In the genomic region with DNA sequence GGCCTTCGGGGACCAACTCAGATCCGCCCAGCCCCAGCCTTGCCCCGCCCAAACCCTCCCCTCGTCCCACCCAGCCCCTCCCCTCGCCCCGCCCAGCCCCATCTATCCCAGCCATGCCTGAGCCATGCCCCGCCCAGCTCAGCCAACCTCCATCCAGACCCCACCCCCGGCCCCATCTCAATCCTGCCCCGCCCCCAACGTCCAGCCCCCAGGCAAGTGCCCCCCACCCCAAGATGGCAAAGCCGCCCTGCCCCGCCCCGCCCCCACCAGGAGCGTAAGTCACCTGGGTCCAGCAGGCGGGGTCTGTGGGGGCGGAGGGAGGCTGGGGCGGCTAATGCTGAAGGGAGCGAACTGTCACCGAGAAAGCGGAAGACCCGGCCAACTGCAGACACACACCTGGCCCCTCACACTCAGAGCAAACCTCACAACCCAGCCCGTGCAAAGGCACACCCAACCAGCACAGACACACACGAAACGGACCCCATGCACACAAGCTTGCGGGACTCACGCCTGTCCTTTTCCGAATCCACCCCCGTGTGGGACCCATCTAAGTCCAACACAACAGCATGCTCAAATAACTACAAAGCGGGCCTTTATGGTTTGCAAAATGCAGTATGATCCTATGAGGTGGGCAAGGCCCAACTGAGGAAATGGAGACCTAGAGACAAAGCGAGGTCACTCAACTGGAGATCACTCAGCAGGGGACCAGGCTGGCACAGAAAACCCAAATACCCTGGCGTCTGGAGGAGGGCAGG, we compare ENCODE assay signal across 8 cellular contexts. TPM values are rescaled to one million over a fixed set of nuclear protein-coding genes. Genes with fewer than 3 reads are reported as not detected.
DNase-seq lines count a peak whose midpoint lies in the region; ATAC-seq and TF ChIP-seq lines count a peak whose summit lies in the region.

No MANE protein-coding gene starts in this region.

- intact Hi-C loops in lower lobe of right lung (cut with DNase I), result no loop called here

- no peaks in the 10 kb centered on the region for H3K9me3 Mint-ChIP-seq in stimulated activated effector memory CD8-positive, alpha-beta T cell treated with anti-CD3 and anti-CD28 coated beads, Interleukin-12 subunit alpha, Interleukin-12 subunit beta, amount 100 ng/mL, for 72 hours

- peak; percentile 64 for DNase-seq in T-helper 9 cell
- DNase-seq in central memory CD4-positive, alpha-beta T cell, result peak; percentile 63
- peak; percentile 66 for DNase-seq in lower lobe of right lung
- DNase-seq in stimulated activated effector memory CD8-positive, alpha-beta T cell treated with anti-CD3 and anti-CD28 coated beads, Interleukin-12 subunit alpha, Interleukin-12 subunit beta, amount 100 ng/mL, for 72 hours (ENCODE audit: low spot score in 2 of 2), result no peak
- no peak for DNase-seq in GOT3 (lab: John Stamatoyannopoulos, UW)
- no peak for DNase-seq in HPDE6-E6E7 (ENCODE audit: extremely low spot score)

- peaks cover 15% of the 10 kb centered on the region for H3K36me3 Mint-ChIP-seq in stimulated activated effector memory CD8-positive, alpha-beta T cell treated with anti-CD3 and anti-CD28 coated beads, Interleukin-12 subunit alpha, Interleukin-12 subunit beta, amount 100 ng/mL, for 72 hours

- H3K9me3 ChIP-seq in lower lobe of right lung, result no peaks in the 10 kb centered on the region

- no peaks in the 10 kb centered on the region for H3K27me3 ChIP-seq in lower lobe of right lung (ENCODE audit: low read depth)

- ATAC-seq in GM19023 (IDR thresholded peaks at IDR 0.05; ENCODE audit: unreplicated experiment), result peak; percentile 20
- peak; percentile 26 for ATAC-seq in HG03342 (IDR thresholded peaks at IDR 0.05; ENCODE audit: unreplicated experiment)
- peak in 1 of 2 donors; percentile 5 for ATAC-seq in lower lobe of right lung
- peak; percentile 1 for ATAC-seq in stimulated activated effector memory CD8-positive, alpha-beta T cell treated with anti-CD3 and anti-CD28 coated beads, Interleukin-12 subunit alpha, Interleukin-12 subunit beta, amount 100 ng/mL, for 72 hours

- peaks cover 55% of the 10 kb centered on the region for H3K4me1 Mint-ChIP-seq in stimulated activated effector memory CD8-positive, alpha-beta T cell treated with anti-CD3 and anti-CD28 coated beads, Interleukin-12 subunit alpha, Interleukin-12 subunit beta, amount 100 ng/mL, for 72 hours

- peak overlapping the region; percentile 95 for H3K27ac Mint-ChIP-seq in stimulated activated effector memory CD8-positive, alpha-beta T cell treated with anti-CD3 and anti-CD28 coated beads, Interleukin-12 subunit alpha, Interleukin-12 subunit beta, amount 100 ng/mL, for 72 hours

- no peaks in the 10 kb centered on the region for H3K36me3 ChIP-seq in lower lobe of right lung

- peaks cover 33% of the 10 kb centered on the region for H3K4me1 ChIP-seq in lower lobe of right lung

- peak overlapping the region; percentile 81 for H3K4me3 Mint-ChIP-seq in stimulated activated effector memory CD8-positive, alpha-beta T cell treated with anti-CD3 and anti-CD28 coated beads, Interleukin-12 subunit alpha, Interleukin-12 subunit beta, amount 100 ng/mL, for 72 hours

- peak overlapping the region; percentile 61 for H3K4me3 ChIP-seq in lower lobe of right lung

- peak overlapping the region; percentile 49 for H3K27ac ChIP-seq in lower lobe of right lung

- no peak for TF ChIP-seq CTCF in lower lobe of right lung (IDR thresholded peaks at IDR 0.05)

RNA-seq across cellular contexts. Expression of a gene that starts 11.5 kb away (rescaled TPM):
- 113 TPM for total RNA-seq in lower lobe of right lung

RNA-seq across cellular contexts. Expression of a gene that starts 13.9 kb away (rescaled TPM):
- total RNA-seq in lower lobe of right lung, result 3.7 TPM

RNA-seq across cellular contexts. Expression of a gene that starts 46.5 kb away (rescaled TPM):
- total RNA-seq in lower lobe of right lung, result 17.4 TPM

RNA-seq across cellular contexts. Expression of a gene that starts 53.8 kb away (rescaled TPM):
- not detected for total RNA-seq in lower lobe of right lung

Comparison
In these comparisons a context has a peak if more than half of its experiments do, and no peak if none do; other contexts are left out.
1. DNase-seq: peak in T-helper 9 cell (single experiment), central memory CD4-positive, alpha-beta T cell (single experiment) and lower lobe of right lung (single experiment); none in stimulated activated effector memory CD8-positive, alpha-beta T cell treated with anti-CD3 and anti-CD28 coated beads, Interleukin-12 subunit alpha, Interleukin-12 subunit beta, amount 100 ng/mL, for 72 hours (0 of 2), GOT3 (single experiment) and HPDE6-E6E7 (single experiment).